In genomic region chr5:43437062-43437660, GRCh38 we compare ENCODE assay signal across 25 cellular contexts. TPM values are rescaled to one million over a fixed set of nuclear protein-coding genes. Genes with fewer than 3 reads are reported as not detected.
DNase-seq lines count a peak whose midpoint lies in the region; ATAC-seq, FAIRE-seq and TF ChIP-seq lines count a peak whose summit lies in the region.
"Had no signal": no experiment of that assay in that cellular context is flagged by ENCODE, and none has a peak within 500 bp of the region (broad histone marks: within the 10 kb centered on the region; RNA-seq: fewer than 3 reads in every experiment).

No MANE protein-coding gene starts in this region.

- H2AFZ ChIP-seq in K562 (ENCODE audit: low read depth, low read length) = no peak overlapping the region

- ATAC-seq in K562 (peak; percentile 48; the same call in 1 of the 3 replicates), mucosa of descending colon (peak; percentile 48), GM21737 (IDR thresholded peaks at IDR 0.05; ENCODE audit: unreplicated experiment) (no peak), gastrocnemius medialis (no peak)
- ATAC-seq in activated T-helper 17 cell treated with anti-CD3 and anti-CD28 coated beads, Interleukin-2, amount 50 U/mL, for 72 hours (replicated peaks) = no peak

- POLR2A ChIA-PET in K562 (lab: Yijun Ruan, JAX) = no interaction called here

- H3K4me1 ChIP-seq in K562 (replicated peaks in 1 of 2; ENCODE audit: control insufficient read depth in 2 of 2, insufficient read depth in 2 of 2, low read length in 2 of 2) = no peaks in the 10 kb centered on the region
- peaks cover 7% of the 10 kb centered on the region for H3K4me1 ChIP-seq in mucosa of descending colon (ENCODE audit: low read depth)
- H3K4me1 ChIP-seq in gastrocnemius medialis = peaks cover 4% of the 10 kb centered on the region in 2 donors

- H3K9me3 ChIP-seq in K562 (replicated peaks; ENCODE audit: control insufficient read depth, insufficient read depth, low read depth, low read length) = no peaks in the 10 kb centered on the region
- peaks cover 17% of the 10 kb centered on the region for H3K9me3 ChIP-seq in mucosa of descending colon
- H3K9me3 ChIP-seq in gastrocnemius medialis = no peaks in the 10 kb centered on the region
- H3K9me3 ChIP-seq: Caco-2 had no signal

- no peak for TF ChIP-seq POLR2A in K562 (conservative IDR thresholded peaks at IDR 0.05)
- TF ChIP-seq POLR2A in gastrocnemius medialis (IDR thresholded peaks at IDR 0.05) = no peak

- H3K4me3 Mint-ChIP-seq in activated T-helper 17 cell treated with anti-CD3 and anti-CD28 coated beads, Interleukin-2, amount 50 U/mL, for 72 hours = no peak overlapping the region
- H3K4me3 Mint-ChIP-seq: CD4-positive, alpha-beta memory T cell had no signal

- H3K27me3 ChIP-seq in K562 (ENCODE audit: control insufficient read depth in 2 of 2, insufficient read depth in 2 of 2, low read length in 2 of 2) (no peaks in the 10 kb centered on the region), gastrocnemius medialis (no peaks in the 10 kb centered on the region)
- H3K27me3 ChIP-seq: BLaER1 treated with 17β-estradiol and CSF1 and Interleukin-3, amounts not matched to agents 10 nM and 100 nM had no signal

- TF ChIP-seq CTCF in K562 (IDR thresholded peaks at IDR 0.05 in 2 of 3, conservative IDR thresholded peaks at IDR 0.05 in 1 of 3; ENCODE audit: insufficient read depth in 2 of 3, low read depth in 1 of 3, low read length in 3 of 3) (peak in 1 of 3 experiments; percentile 10; a peak in 1 of 6 replicates), mucosa of descending colon (IDR thresholded peaks at IDR 0.05) (no peak), gastrocnemius medialis (IDR thresholded peaks at IDR 0.05 in 4 of 5, conservative IDR thresholded peaks at IDR 0.05 in 1 of 5) (no peak)

- FAIRE-seq in K562 (lab: Jason Lieb, UNC) = no peak
- FAIRE-seq: G401.6, GM18507, H54 had no signal

- in situ Hi-C loops in K562 (cut with MboI) (no loop called here), gastrocnemius medialis (cut with MboI; ENCODE audit: low sequenced_read_pairs in 4 of 4) (no loop called here)

- H3K36me3 Mint-ChIP-seq in activated T-helper 17 cell treated with anti-CD3 and anti-CD28 coated beads, Interleukin-2, amount 50 U/mL, for 72 hours (ENCODE audit: low read depth) = no peaks in the 10 kb centered on the region

- WGBS in K562 (ENCODE audit: insufficient coverage, low coverage, missing lambda C conversion rate) = 73% methylated on average over 3 of the region's 3 CpGs

- H3K79me2 ChIP-seq in K562 (ENCODE audit: control insufficient read depth, insufficient read depth, low read length) = no peaks in the 10 kb centered on the region

- H3K27ac ChIP-seq in K562 (ENCODE audit: extremely low read depth, low read depth, low read length) = no peak overlapping the region
- no peak overlapping the region for H3K27ac ChIP-seq in gastrocnemius medialis
- H3K27ac ChIP-seq: BLaER1 treated with 17β-estradiol and CSF1 and Interleukin-3, amounts not matched to agents 10 nM and 100 nM; SK-N-MC had no signal

- CTCF ChIA-PET in K562 (lab: Yijun Ruan, JAX; ENCODE audit: low intra/inter-chr PET ratio) = interaction anchor here (0.6 kb wide), 1 partner anchor 134 kb away, joined by 3 read pairs; no protein-coding TSS in a partner anchor

- H3K9me3 Mint-ChIP-seq in activated T-helper 17 cell treated with anti-CD3 and anti-CD28 coated beads, Interleukin-2, amount 50 U/mL, for 72 hours = peaks cover 18% of the 10 kb centered on the region

- TF ChIP-seq EP300 in Ishikawa (IDR thresholded peaks at IDR 0.05; ENCODE audit: borderline replicate concordance) (no peak), K562 (IDR thresholded peaks at IDR 0.05; ENCODE audit: low read length) (no peak)

- no peak overlapping the region for H3K9ac ChIP-seq in K562 (ENCODE audit: insufficient read depth in 1 of 2, low read depth in 2 of 2, low read length in 2 of 2)
- H3K9ac ChIP-seq: BLaER1 treated with 17β-estradiol and CSF1 and Interleukin-3, amounts not matched to agents 10 nM and 100 nM had no signal

- H3K27ac Mint-ChIP-seq in activated T-helper 17 cell treated with anti-CD3 and anti-CD28 coated beads, Interleukin-2, amount 50 U/mL, for 72 hours = no peak overlapping the region
- H3K27ac Mint-ChIP-seq: CD4-positive, alpha-beta memory T cell had no signal

- no peaks in the 10 kb centered on the region for H3K4me1 Mint-ChIP-seq in activated T-helper 17 cell treated with anti-CD3 and anti-CD28 coated beads, Interleukin-2, amount 50 U/mL, for 72 hours
- H3K4me1 Mint-ChIP-seq: CD4-positive, alpha-beta memory T cell had no signal

- BruUV-seq in K562 (replicated peaks; lab: Mats Ljungman, UMichigan) = no TSS peak

- H4K20me1 ChIP-seq in K562 (replicated peaks; ENCODE audit: control insufficient read depth, insufficient read depth, low read length) = no peaks in the 10 kb centered on the region
- H4K20me1 ChIP-seq: BLaER1 treated with 17β-estradiol and CSF1 and Interleukin-3, amounts not matched to agents 10 nM and 100 nM had no signal

- DNase-seq in NCI-H226 (peak; percentile 33), K562 (ENCODE audit: extremely low read depth in 1 of 4, low spot score in 3 of 4) (no peak), mucosa of descending colon (no peak), gastrocnemius medialis (no peak)
- DNase-seq: Caco-2; CD4-positive, alpha-beta memory T cell; DMS 273 treated with DMSO at 0.1 percent for 48 hours; MM.1S; NCI-H1092 treated with DMSO at 0.1 percent for 48 hours; NCI-H1436 treated with DMSO at 0.1 percent for 48 hours; NCI-H2029; NCI-H345; NCI-H524; NCI-H82; Right ventricle myocardium superior; SW 1271 had no signal

- no peaks in the 10 kb centered on the region for H3K27me3 Mint-ChIP-seq in activated T-helper 17 cell treated with anti-CD3 and anti-CD28 coated beads, Interleukin-2, amount 50 U/mL, for 72 hours
- H3K27me3 Mint-ChIP-seq: CD4-positive, alpha-beta memory T cell had no signal

- H3K4me3 ChIP-seq in K562 (no peak overlapping the region), mucosa of descending colon (no peak overlapping the region), gastrocnemius medialis (no peak overlapping the region)
- H3K4me3 ChIP-seq: BLaER1 treated with 17β-estradiol and CSF1 and Interleukin-3, amounts not matched to agents 10 nM and 100 nM; SK-N-MC had no signal

- TF ChIP-seq RAD21 in Ishikawa (IDR thresholded peaks at IDR 0.05; ENCODE audit: low read depth) (peak; percentile 10; the same call in 1 of the 2 replicates), K562 (CRISPR knock-in tag; conservative IDR thresholded peaks at IDR 0.05 in 1 of 2, IDR thresholded peaks at IDR 0.05 in 1 of 2) (peak in 1 of 2 experiments; percentile 11; a peak in 1 of 4 replicates)

- H3K36me3 ChIP-seq in K562 (ENCODE audit: control insufficient read depth, insufficient read depth, low read length) (no peaks in the 10 kb centered on the region), mucosa of descending colon (ENCODE audit: low read depth) (no peaks in the 10 kb centered on the region), gastrocnemius medialis (no peaks in the 10 kb centered on the region)
- H3K36me3 ChIP-seq: BLaER1 treated with 17β-estradiol and CSF1 and Interleukin-3, amounts not matched to agents 10 nM and 100 nM had no signal

- H3K4me2 ChIP-seq in K562 (ENCODE audit: insufficient read depth, low read length) = no peak overlapping the region
- H3K4me2 ChIP-seq: BLaER1 treated with 17β-estradiol and CSF1 and Interleukin-3, amounts not matched to agents 10 nM and 100 nM had no signal

- intact Hi-C loops in K562 (cut with micrococcal nuclease) (no loop called here), mucosa of descending colon (cut with DNase I, micrococcal nuclease) (no loop called here), gastrocnemius medialis (cut with DNase I; ENCODE audit: low total_unique reads) (no loop called here)

- no peaks in the 10 kb centered on the region for H3K9me1 ChIP-seq in K562 (ENCODE audit: control insufficient read depth, insufficient read depth, low read length)

RNA-seq across cellular contexts. Expression of gene CCL28, which starts 25.0 kb away (rescaled TPM):
- not detected in 2 replicates for total RNA-seq in K562 (2011; cell fraction: chromatin; rRNA removed; ENCODE audit: low replicate concordance)
- not detected in 2 replicates for total RNA-seq in K562 (2011; cell fraction: nucleolus; rRNA removed)
- total RNA-seq in K562 (2011; cell fraction: nucleoplasm; rRNA removed) = not detected in 2 replicates
- total RNA-seq in K562 (2014; rRNA removed) = not detected in 2 replicates
- total RNA-seq in K562 (2014; rRNA removed; fragmentation: Illumina TruSeq; extraction: Trizol) = not detected in 2 replicates
- total RNA-seq in K562 (2015; rRNA removed; fragmentation: Illumina TruSeq; extraction: Trizol) = not detected in 2 replicates
- not detected in 2 replicates for total RNA-seq in K562 (2021)
- 0.11 TPM in 1 of 2 replicates, not detected in the other for polyA plus RNA-seq in K562 (2011; rRNA removed)
- 0.06 TPM in 1 of 2 replicates, not detected in the other for polyA plus RNA-seq in K562 (2011; cell fraction: cytosol; rRNA removed)
- polyA plus RNA-seq in K562 (2011; cell fraction: nucleus; rRNA removed) = 0.04 TPM in 1 of 2 replicates, not detected in the other
- polyA plus RNA-seq in K562 (2012) = not detected in 2 replicates
- polyA plus RNA-seq in K562 (2014; fragmentation: Illumina TruSeq; extraction: Trizol) = not detected in 2 replicates
- polyA plus RNA-seq in K562 (2014; fragmentation: Nextera tagmentation; extraction: Ambion mirVana) = not detected
- polyA plus RNA-seq in K562 (2014; rRNA removed) = not detected in 2 replicates
- polyA minus RNA-seq in K562 (2011; rRNA and poly(A)+ RNA removed) = not detected in 2 replicates
- not detected in 2 replicates for polyA minus RNA-seq in K562 (2011; cell fraction: cytosol; rRNA and poly(A)+ RNA removed)
- polyA minus RNA-seq in K562 (2011; cell fraction: nucleus; rRNA and poly(A)+ RNA removed) = not detected in 2 replicates
- 100 to 1,000 TPM in 1 of 3 donors, 10 to 100 TPM in 2; 44.1 to 108 (median 91.1) TPM for total RNA-seq in mucosa of descending colon
- total RNA-seq in gastrocnemius medialis = under 1 TPM in 3 of 4 donors, not detected in 1; 0.16 to 0.25 (median 0.19) TPM
- 10 to 100 TPM; 11.4 to 22.8 TPM for total RNA-seq in activated T-helper 17 cell treated with anti-CD3 and anti-CD28 coated beads, Interleukin-2, amount 50 U/mL, for 72 hours
- total RNA-seq: Daoy had no signal

RNA-seq across cellular contexts. Expression of gene TMEM267, which starts 46.5 kb away (rescaled TPM):
- 16.8 and 49.2 TPM in 2 replicates for total RNA-seq in K562 (2011; cell fraction: chromatin; rRNA removed; ENCODE audit: low replicate concordance)
- 7.2 and 8.0 TPM in 2 replicates for total RNA-seq in K562 (2011; cell fraction: nucleolus; rRNA removed)
- total RNA-seq in K562 (2011; cell fraction: nucleoplasm; rRNA removed) = 20.4 and 22.3 TPM in 2 replicates
- 8.1 and 11.3 TPM in 2 replicates for total RNA-seq in K562 (2014; rRNA removed)
- 17.8 and 21.2 TPM in 2 replicates for total RNA-seq in K562 (2014; rRNA removed; fragmentation: Illumina TruSeq; extraction: Trizol)
- 12.1 and 13.3 TPM in 2 replicates for total RNA-seq in K562 (2015; rRNA removed; fragmentation: Illumina TruSeq; extraction: Trizol)
- total RNA-seq in K562 (2021) = 19.3 and 19.9 TPM in 2 replicates
- polyA plus RNA-seq in K562 (2011; rRNA removed) = 29.1 and 31.9 TPM in 2 replicates
- polyA plus RNA-seq in K562 (2011; cell fraction: cytosol; rRNA removed) = 4.6 and 13.5 TPM in 2 replicates
- 20.1 and 30.5 TPM in 2 replicates for polyA plus RNA-seq in K562 (2011; cell fraction: nucleus; rRNA removed)
- polyA plus RNA-seq in K562 (2012) = 15.9 and 25.5 TPM in 2 replicates
- polyA plus RNA-seq in K562 (2014; fragmentation: Illumina TruSeq; extraction: Trizol) = 15.4 and 17.0 TPM in 2 replicates
- polyA plus RNA-seq in K562 (2014; fragmentation: Nextera tagmentation; extraction: Ambion mirVana) = 10 to 100 TPM; 51.1 to 61.1 TPM
- polyA plus RNA-seq in K562 (2014; rRNA removed) = 13.2 and 19.1 TPM in 2 replicates
- polyA minus RNA-seq in K562 (2011; rRNA and poly(A)+ RNA removed) = 35.3 and 41.3 TPM in 2 replicates
- 6.4 and 6.7 TPM in 2 replicates for polyA minus RNA-seq in K562 (2011; cell fraction: cytosol; rRNA and poly(A)+ RNA removed)
- polyA minus RNA-seq in K562 (2011; cell fraction: nucleus; rRNA and poly(A)+ RNA removed) = 5.0 and 7.0 TPM in 2 replicates
- total RNA-seq in mucosa of descending colon = 10 to 100 TPM in 2 of 3 donors, 1 to 10 TPM in 1; 8.2 to 10.7 (median 10.6) TPM
- total RNA-seq in gastrocnemius medialis = 1 to 10 TPM; 3.8 to 7.3 (median 4.7) TPM
- 10 to 100 TPM in 1 of 2 donors, 1 to 10 TPM in 1; 9.5 to 14.6 TPM for total RNA-seq in activated T-helper 17 cell treated with anti-CD3 and anti-CD28 coated beads, Interleukin-2, amount 50 U/mL, for 72 hours

Comparison
In these comparisons a context has a peak if more than half of its experiments do, and no peak if none do; other contexts are left out.
1. ATAC-seq: peak in K562 (single experiment) and mucosa of descending colon (single experiment); none in GM21737 (single experiment), gastrocnemius medialis (0 of 2) and activated T-helper 17 cell treated with anti-CD3 and anti-CD28 coated beads, Interleukin-2, amount 50 U/mL, for 72 hours (single experiment).
2. RNA of gene CCL28, which starts 25.0 kb away (total RNA-seq): 44.1 to 108 TPM in mucosa of descending colon and 11.4 to 22.8 TPM in activated T-helper 17 cell treated with anti-CD3 and anti-CD28 coated beads, Interleukin-2, amount 50 U/mL, for 72 hours; 0.16 to 0.25 TPM in gastrocnemius medialis and not detected in K562; every median in the first group is over 4 times any median in the second.